In genomic region chr10:122124342-122124741, GRCh38 we compare ENCODE assay signal across 25 cellular contexts.
"Had no signal": no experiment of that assay in that cellular context is flagged by ENCODE, and none has a peak within 500 bp of the region (broad histone marks: within the 10 kb centered on the region; RNA-seq: fewer than 3 reads in every experiment).

No MANE protein-coding gene starts in this region.

- H3K4me1 Mint-ChIP-seq: activated CD4-positive, alpha-beta T cell treated with anti-CD3 and anti-CD28 coated beads, Interleukin-2, amount 10 ng/mL, durations not matched to agents 7 days and 5 days; activated CD8-positive, alpha-beta memory T cell treated with anti-CD3 and anti-CD28 coated beads, Interleukin-2, amount 10 ng/mL, durations not matched to agents 7 days and 5 days; activated naive CD4-positive, alpha-beta T cell treated with anti-CD3 and anti-CD28 coated beads, Interleukin-2, amount 10 ng/mL, durations not matched to agents 7 days and 5 days had no signal

- H3K27ac ChIP-seq: colonic mucosa, dorsolateral prefrontal cortex, suprapubic skin, transverse colon, uterus, VCaP had no signal

- DNase-seq: activated CD4-positive, alpha-beta T cell treated with anti-CD3 and anti-CD28 coated beads, Interleukin-2, amount 10 ng/mL, durations not matched to agents 7 days and 5 days; activated CD4-positive, CD25-positive, alpha-beta regulatory T cell treated with anti-CD3 and anti-CD28 coated beads, Interleukin-2, amount 50 U/mL, for 72 hours; activated CD8-positive, alpha-beta memory T cell treated with anti-CD3 and anti-CD28 coated beads, Interleukin-2, amount 10 ng/mL, durations not matched to agents 7 days and 5 days; activated CD8-positive, alpha-beta T cell treated with anti-CD3 and anti-CD28 coated beads for 36 hours; activated effector memory CD4-positive, alpha-beta T cell treated with anti-CD3 and anti-CD28 coated beads, Interleukin-2, amount 50 U/mL, for 16 hours; activated naive CD4-positive, alpha-beta T cell treated with anti-CD3 and anti-CD28 coated beads, Interleukin-2, amount 10 ng/mL, durations not matched to agents 7 days and 5 days; activated T-cell treated with anti-CD3 and anti-CD28 coated beads for 4 hours; amygdala; colonic mucosa; dorsolateral prefrontal cortex; effector memory CD8-positive, alpha-beta T cell; hippocampal formation; mesendoderm; mucosa of descending colon; nephron progenitor cell; right cardiac atrium; stimulated activated CD4-positive, alpha-beta T cell treated with anti-CD3 and anti-CD28 coated beads, Interleukin-12 subunit alpha, Interleukin-12 subunit beta, amount 100 ng/mL, for 4 hours; transverse colon; uterus had no signal

- ATAC-seq: activated CD8-positive, alpha-beta memory T cell treated with anti-CD3 and anti-CD28 coated beads, Interleukin-2, amount 10 ng/mL, durations not matched to agents 7 days and 5 days; activated CD8-positive, alpha-beta T cell treated with anti-CD3 and anti-CD28 coated beads for 36 hours; effector memory CD8-positive, alpha-beta T cell; esophagus mucosa; mucosa of descending colon; right cardiac atrium had no signal

- H3K9me3 ChIP-seq: colonic mucosa, mucosa of descending colon, suprapubic skin, transverse colon, uterus had no signal

- H3K27ac Mint-ChIP-seq: activated CD4-positive, alpha-beta T cell treated with anti-CD3 and anti-CD28 coated beads, Interleukin-2, amount 10 ng/mL, durations not matched to agents 7 days and 5 days; activated CD8-positive, alpha-beta memory T cell treated with anti-CD3 and anti-CD28 coated beads, Interleukin-2, amount 10 ng/mL, durations not matched to agents 7 days and 5 days; activated CD8-positive, alpha-beta T cell treated with anti-CD3 and anti-CD28 coated beads for 36 hours; activated naive CD4-positive, alpha-beta T cell treated with anti-CD3 and anti-CD28 coated beads, Interleukin-2, amount 10 ng/mL, durations not matched to agents 7 days and 5 days; effector memory CD8-positive, alpha-beta T cell; nephron progenitor cell; stimulated activated naive CD8-positive, alpha-beta T cell treated with anti-CD3 and anti-CD28 coated beads, Interleukin-15, Interleukin-2, amounts not matched to agents 100 ng/mL and 50 ng/mL, for 24 hours; T-helper 2 cell treated with Interferon-gamma antibody and Interleukin-4, amounts not matched to agents 5 μg/mL and 100 μg/mL, for 36 hours had no signal

- H3K27me3 ChIP-seq: colonic mucosa, suprapubic skin, transverse colon, uterus had no signal

- H3K4me3 ChIP-seq: colonic mucosa, dorsolateral prefrontal cortex, mucosa of descending colon, suprapubic skin, transverse colon, uterus had no signal

- H3K36me3 Mint-ChIP-seq: activated CD8-positive, alpha-beta memory T cell treated with anti-CD3 and anti-CD28 coated beads, Interleukin-2, amount 10 ng/mL, durations not matched to agents 7 days and 5 days; activated naive CD4-positive, alpha-beta T cell treated with anti-CD3 and anti-CD28 coated beads, Interleukin-2, amount 10 ng/mL, durations not matched to agents 7 days and 5 days had no signal

- H3K27me3 Mint-ChIP-seq: activated CD4-positive, alpha-beta T cell treated with anti-CD3 and anti-CD28 coated beads, Interleukin-2, amount 10 ng/mL, durations not matched to agents 7 days and 5 days; activated CD8-positive, alpha-beta memory T cell treated with anti-CD3 and anti-CD28 coated beads, Interleukin-2, amount 10 ng/mL, durations not matched to agents 7 days and 5 days; progenitor cell of endocrine pancreas had no signal

- H3K36me3 ChIP-seq: colonic mucosa, suprapubic skin, transverse colon, uterus had no signal

- H3K4me3 Mint-ChIP-seq: activated CD4-positive, alpha-beta T cell treated with anti-CD3 and anti-CD28 coated beads, Interleukin-2, amount 10 ng/mL, durations not matched to agents 7 days and 5 days; activated CD8-positive, alpha-beta memory T cell treated with anti-CD3 and anti-CD28 coated beads, Interleukin-2, amount 10 ng/mL, durations not matched to agents 7 days and 5 days; activated CD8-positive, alpha-beta T cell treated with anti-CD3 and anti-CD28 coated beads for 36 hours; activated naive CD4-positive, alpha-beta T cell treated with anti-CD3 and anti-CD28 coated beads, Interleukin-2, amount 10 ng/mL, durations not matched to agents 7 days and 5 days; effector memory CD8-positive, alpha-beta T cell; nephron progenitor cell; stimulated activated naive CD8-positive, alpha-beta T cell treated with anti-CD3 and anti-CD28 coated beads, Interleukin-15, Interleukin-2, amounts not matched to agents 100 ng/mL and 50 ng/mL, for 24 hours; T-helper 2 cell treated with Interferon-gamma antibody and Interleukin-4, amounts not matched to agents 5 μg/mL and 100 μg/mL, for 36 hours had no signal

- H3K9me3 Mint-ChIP-seq: activated CD4-positive, alpha-beta T cell treated with anti-CD3 and anti-CD28 coated beads, Interleukin-2, amount 10 ng/mL, durations not matched to agents 7 days and 5 days; activated CD8-positive, alpha-beta T cell treated with anti-CD3 and anti-CD28 coated beads for 36 hours; activated naive CD4-positive, alpha-beta T cell treated with anti-CD3 and anti-CD28 coated beads, Interleukin-2, amount 10 ng/mL, durations not matched to agents 7 days and 5 days; effector memory CD8-positive, alpha-beta T cell; stimulated activated naive CD8-positive, alpha-beta T cell treated with anti-CD3 and anti-CD28 coated beads, Interleukin-15, Interleukin-2, amounts not matched to agents 100 ng/mL and 50 ng/mL, for 24 hours; T-helper 2 cell treated with Interferon-gamma antibody and Interleukin-4, amounts not matched to agents 5 μg/mL and 100 μg/mL, for 36 hours had no signal
